ENCODE assay signal across 2 cellular contexts in the genomic region with DNA sequence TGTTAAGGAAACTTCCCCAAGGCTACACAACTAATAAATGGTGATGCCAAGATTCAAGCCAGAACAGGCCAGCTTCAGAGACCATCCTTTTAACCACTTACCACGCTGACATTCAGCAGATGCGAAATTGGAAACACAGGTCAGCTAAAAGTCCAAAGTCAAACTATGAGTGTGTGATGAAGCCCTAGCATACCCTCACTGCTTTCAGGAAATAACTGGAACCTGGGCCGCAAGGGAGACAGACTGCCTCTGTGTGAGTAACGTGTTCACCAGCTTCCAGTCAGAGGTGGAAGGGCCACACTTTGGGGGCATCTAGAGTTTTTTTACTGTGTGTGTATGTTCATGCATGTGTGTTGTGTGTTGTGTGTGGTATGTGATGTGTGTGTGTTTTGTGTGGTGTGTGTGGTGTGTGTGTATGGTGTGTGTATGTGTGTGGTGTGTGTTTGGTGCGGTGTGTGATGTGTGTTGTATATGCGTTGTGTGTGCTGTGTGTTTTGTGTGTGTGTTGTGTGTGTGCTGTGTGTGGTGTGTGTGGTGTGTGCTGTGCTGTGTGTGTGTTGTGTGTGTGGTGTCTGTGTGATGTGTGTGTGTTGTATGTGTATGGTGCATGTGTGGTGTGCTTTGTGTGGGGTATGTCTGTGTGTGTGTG.
TF ChIP-seq lines count a peak whose summit lies in the region.

No MANE protein-coding gene starts in this region.

TF ChIP-seq in HepG2, 621 proteins besides CTCF, POLR2A, EP300 and RAD21:
- TF ChIP-seq TEAD3 (CRISPR knock-in tag; optimal IDR thresholded peaks at IDR 0.05; ENCODE audit: borderline replicate concordance): peak; percentile 28
- TF ChIP-seq CBFB (CRISPR knock-in tag; IDR thresholded peaks at IDR 0.05): no peak
- 0 out of 2 replicates have a peak, but pooled peaks have one; percentile 19 for TF ChIP-seq HNRNPL (IDR thresholded peaks at IDR 0.05; ENCODE audit: low read depth, low read length)
- TF ChIP-seq TCF7L2 (IDR thresholded peaks at IDR 0.05; ENCODE audit: low read depth, low read length): no peak
- peak; percentile 39 for TF ChIP-seq SALL1 (CRISPR knock-in tag; IDR thresholded peaks at IDR 0.05)
- TF ChIP-seq ZNF646 (CRISPR knock-in tag; IDR thresholded peaks at IDR 0.05): peak; percentile 81
- TF ChIP-seq, protein P1, sequence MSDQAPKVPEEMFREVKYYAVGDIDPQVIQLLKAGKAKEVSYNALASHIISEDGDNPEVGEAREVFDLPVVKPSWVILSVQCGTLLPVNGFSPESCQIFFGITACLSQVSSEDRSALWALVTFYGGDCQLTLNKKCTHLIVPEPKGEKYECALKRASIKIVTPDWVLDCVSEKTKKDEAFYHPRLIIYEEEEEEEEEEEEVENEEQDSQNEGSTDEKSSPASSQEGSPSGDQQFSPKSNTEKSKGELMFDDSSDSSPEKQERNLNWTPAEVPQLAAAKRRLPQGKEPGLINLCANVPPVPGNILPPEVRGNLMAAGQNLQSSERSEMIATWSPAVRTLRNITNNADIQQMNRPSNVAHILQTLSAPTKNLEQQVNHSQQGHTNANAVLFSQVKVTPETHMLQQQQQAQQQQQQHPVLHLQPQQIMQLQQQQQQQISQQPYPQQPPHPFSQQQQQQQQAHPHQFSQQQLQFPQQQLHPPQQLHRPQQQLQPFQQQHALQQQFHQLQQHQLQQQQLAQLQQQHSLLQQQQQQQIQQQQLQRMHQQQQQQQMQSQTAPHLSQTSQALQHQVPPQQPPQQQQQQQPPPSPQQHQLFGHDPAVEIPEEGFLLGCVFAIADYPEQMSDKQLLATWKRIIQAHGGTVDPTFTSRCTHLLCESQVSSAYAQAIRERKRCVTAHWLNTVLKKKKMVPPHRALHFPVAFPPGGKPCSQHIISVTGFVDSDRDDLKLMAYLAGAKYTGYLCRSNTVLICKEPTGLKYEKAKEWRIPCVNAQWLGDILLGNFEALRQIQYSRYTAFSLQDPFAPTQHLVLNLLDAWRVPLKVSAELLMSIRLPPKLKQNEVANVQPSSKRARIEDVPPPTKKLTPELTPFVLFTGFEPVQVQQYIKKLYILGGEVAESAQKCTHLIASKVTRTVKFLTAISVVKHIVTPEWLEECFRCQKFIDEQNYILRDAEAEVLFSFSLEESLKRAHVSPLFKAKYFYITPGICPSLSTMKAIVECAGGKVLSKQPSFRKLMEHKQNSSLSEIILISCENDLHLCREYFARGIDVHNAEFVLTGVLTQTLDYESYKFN (CRISPR knock-in tag; conservative IDR thresholded peaks at IDR 0.05): 0 out of 2 replicates have a peak, but pooled peaks have one; percentile 20
- TF ChIP-seq ZNF207 (IDR thresholded peaks at IDR 0.05; ENCODE audit: borderline replicate concordance): 0 out of 2 replicates have a peak, but pooled peaks have one; percentile 81
- TF ChIP-seq HNF4A (CRISPR knock-in tag; IDR thresholded peaks at IDR 0.05): 0 out of 2 replicates have a peak, but pooled peaks have one; percentile 20

TF ChIP-seq in GM23338, 12 proteins besides CTCF, POLR2A, EP300 and RAD21:
- TF ChIP-seq, protein P2, sequence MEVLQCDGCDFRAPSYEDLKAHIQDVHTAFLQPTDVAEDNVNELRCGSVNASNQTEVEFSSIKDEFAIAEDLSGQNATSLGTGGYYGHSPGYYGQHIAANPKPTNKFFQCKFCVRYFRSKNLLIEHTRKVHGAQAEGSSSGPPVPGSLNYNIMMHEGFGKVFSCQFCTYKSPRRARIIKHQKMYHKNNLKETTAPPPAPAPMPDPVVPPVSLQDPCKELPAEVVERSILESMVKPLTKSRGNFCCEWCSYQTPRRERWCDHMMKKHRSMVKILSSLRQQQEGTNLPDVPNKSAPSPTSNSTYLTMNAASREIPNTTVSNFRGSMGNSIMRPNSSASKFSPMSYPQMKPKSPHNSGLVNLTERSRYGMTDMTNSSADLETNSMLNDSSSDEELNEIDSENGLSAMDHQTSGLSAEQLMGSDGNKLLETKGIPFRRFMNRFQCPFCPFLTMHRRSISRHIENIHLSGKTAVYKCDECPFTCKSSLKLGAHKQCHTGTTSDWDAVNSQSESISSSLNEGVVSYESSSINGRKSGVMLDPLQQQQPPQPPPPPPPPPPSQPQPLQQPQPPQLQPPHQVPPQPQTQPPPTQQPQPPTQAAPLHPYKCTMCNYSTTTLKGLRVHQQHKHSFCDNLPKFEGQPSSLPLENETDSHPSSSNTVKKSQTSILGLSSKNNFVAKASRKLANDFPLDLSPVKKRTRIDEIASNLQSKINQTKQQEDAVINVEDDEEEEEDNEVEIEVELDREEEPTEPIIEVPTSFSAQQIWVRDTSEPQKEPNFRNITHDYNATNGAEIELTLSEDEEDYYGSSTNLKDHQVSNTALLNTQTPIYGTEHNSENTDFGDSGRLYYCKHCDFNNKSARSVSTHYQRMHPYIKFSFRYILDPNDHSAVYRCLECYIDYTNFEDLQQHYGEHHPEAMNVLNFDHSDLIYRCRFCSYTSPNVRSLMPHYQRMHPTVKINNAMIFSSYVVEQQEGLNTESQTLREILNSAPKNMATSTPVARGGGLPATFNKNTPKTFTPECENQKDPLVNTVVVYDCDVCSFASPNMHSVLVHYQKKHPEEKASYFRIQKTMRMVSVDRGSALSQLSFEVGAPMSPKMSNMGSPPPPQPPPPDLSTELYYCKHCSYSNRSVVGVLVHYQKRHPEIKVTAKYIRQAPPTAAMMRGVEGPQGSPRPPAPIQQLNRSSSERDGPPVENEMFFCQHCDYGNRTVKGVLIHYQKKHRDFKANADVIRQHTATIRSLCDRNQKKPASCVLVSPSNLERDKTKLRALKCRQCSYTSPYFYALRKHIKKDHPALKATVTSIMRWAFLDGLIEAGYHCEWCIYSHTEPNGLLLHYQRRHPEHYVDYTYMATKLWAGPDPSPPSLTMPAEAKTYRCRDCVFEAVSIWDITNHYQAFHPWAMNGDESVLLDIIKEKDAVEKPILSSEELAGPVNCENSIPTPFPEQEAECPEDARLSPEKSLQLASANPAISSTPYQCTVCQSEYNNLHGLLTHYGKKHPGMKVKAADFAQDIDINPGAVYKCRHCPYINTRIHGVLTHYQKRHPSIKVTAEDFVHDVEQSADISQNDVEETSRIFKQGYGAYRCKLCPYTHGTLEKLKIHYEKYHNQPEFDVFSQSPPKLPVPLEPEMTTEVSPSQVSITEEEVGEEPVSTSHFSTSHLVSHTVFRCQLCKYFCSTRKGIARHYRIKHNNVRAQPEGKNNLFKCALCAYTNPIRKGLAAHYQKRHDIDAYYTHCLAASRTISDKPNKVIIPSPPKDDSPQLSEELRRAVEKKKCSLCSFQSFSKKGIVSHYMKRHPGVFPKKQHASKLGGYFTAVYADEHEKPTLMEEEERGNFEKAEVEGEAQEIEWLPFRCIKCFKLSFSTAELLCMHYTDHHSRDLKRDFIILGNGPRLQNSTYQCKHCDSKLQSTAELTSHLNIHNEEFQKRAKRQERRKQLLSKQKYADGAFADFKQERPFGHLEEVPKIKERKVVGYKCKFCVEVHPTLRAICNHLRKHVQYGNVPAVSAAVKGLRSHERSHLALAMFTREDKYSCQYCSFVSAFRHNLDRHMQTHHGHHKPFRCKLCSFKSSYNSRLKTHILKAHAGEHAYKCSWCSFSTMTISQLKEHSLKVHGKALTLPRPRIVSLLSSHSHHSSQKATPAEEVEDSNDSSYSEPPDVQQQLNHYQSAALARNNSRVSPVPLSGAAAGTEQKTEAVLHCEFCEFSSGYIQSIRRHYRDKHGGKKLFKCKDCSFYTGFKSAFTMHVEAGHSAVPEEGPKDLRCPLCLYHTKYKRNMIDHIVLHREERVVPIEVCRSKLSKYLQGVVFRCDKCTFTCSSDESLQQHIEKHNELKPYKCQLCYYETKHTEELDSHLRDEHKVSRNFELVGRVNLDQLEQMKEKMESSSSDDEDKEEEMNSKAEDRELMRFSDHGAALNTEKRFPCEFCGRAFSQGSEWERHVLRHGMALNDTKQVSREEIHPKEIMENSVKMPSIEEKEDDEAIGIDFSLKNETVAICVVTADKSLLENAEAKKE (CRISPR knock-in tag; IDR thresholded peaks at IDR 0.05): no peak
- TF ChIP-seq STAT1 (IDR thresholded peaks at IDR 0.05; ENCODE audit: unreplicated experiment): no peak
- TF ChIP-seq POLR2AphosphoS5 (IDR thresholded peaks at IDR 0.05; ENCODE audit: low read depth): no peak
- TF ChIP-seq JUNB (IDR thresholded peaks at IDR 0.05; ENCODE audit: unreplicated experiment): no peak
- no peak for TF ChIP-seq ZNF114 (CRISPR knock-in tag; IDR thresholded peaks at IDR 0.05)
- no peak for TF ChIP-seq EZH2phosphoT487 (IDR thresholded peaks at IDR 0.05; ENCODE audit: unreplicated experiment)
- no peak for TF ChIP-seq EZH2 (IDR thresholded peaks at IDR 0.05; ENCODE audit: low read depth, unreplicated experiment)
- TF ChIP-seq ZNF331 (CRISPR knock-in tag; IDR thresholded peaks at IDR 0.05; ENCODE audit: low read depth): no peak
- TF ChIP-seq REST (IDR thresholded peaks at IDR 0.05; ENCODE audit: unreplicated experiment): no peak
